ENCODE assay signal across 15 cellular contexts in the genomic region with DNA sequence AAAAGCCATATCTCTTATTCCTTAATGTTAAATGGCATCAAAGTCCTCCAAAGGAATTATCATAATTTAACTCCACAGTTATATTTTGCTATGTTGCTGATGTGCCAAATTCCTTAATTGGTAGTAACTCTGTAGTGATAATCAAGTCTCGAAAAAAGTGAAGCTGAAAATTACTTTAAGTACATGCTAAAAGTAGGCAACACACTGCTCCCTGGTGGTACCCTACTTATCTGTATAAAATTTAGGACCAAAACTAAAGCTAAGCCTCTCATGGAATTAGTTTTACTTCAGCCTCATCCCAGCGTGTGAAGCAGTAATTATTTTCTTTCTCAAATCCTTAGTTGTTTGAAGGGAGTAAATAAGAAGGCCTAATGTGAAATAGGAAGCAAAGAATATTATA.
DNase-seq lines count a peak whose midpoint lies in the region; ATAC-seq, FAIRE-seq and TF ChIP-seq lines count a peak whose summit lies in the region.
"Had no signal": no experiment of that assay in that cellular context is flagged by ENCODE, and none has a peak within 500 bp of the region (broad histone marks: within the 10 kb centered on the region; RNA-seq: fewer than 3 reads in every experiment).

No MANE protein-coding gene starts in this region.

- no peak for FAIRE-seq in HepG2 (lab: Jason Lieb, UNC)

- DNase-seq in HepG2 (ENCODE audit: low spot score) (no peak), astrocyte of the spinal cord (ENCODE audit: low read depth, low spot score) (peak; percentile 32), iris pigment epithelial cell (ENCODE audit: low read depth) (peak; percentile 25)
- no peak for DNase-seq in stimulated activated CD8-positive, alpha-beta memory T cell treated with anti-CD3 and anti-CD28 coated beads, Interleukin-4, amount 100 ng/mL, for 48 hours
- DNase-seq in CD8-positive, alpha-beta T cell = no peak
- no peak for DNase-seq in activated naive CD4-positive, alpha-beta T cell treated with anti-CD3 and anti-CD28 coated beads, Interleukin-2, amount 50 U/mL, for 72 hours (ENCODE audit: low spot score in 2 of 2)
- DNase-seq: cerebellar nuclear complex, islet precursor cell, NCI-H1417 treated with DMSO at 0.1 percent for 48 hours had no signal

- no TSS peak for BruUV-seq in HepG2 (replicated peaks; lab: Mats Ljungman, UMichigan)

- in situ Hi-C loops in HepG2 (cut with HindIII; ENCODE audit: extremely low pct_ligation_motif_present, low pct_unique_long_range_greater_than_20kb) (no loop called here), astrocyte of the spinal cord (cut with HindIII; ENCODE audit: low sequenced_read_pairs) (no loop called here)

- CTCF ChIA-PET in HepG2 (lab: Yijun Ruan, JAX; ENCODE audit: low intra/inter-chr PET ratio, low total read pairs) = interaction anchor here (0.9 kb wide), 1 partner anchor 84 kb away, joined by 3 read pairs; no protein-coding TSS in a partner anchor
- CTCF ChIA-PET in CD8-positive, alpha-beta T cell (lab: Charles Lee) = interaction anchor here (1.2 to 2.2 kb wide), 2 partner anchors 112 to 189 kb away, joined by 3 to 6 read pairs; a partner anchor contains a TSS

- H3K9me3 ChIP-seq in liver (ENCODE audit: control insufficient read depth in 4 of 4, low read length in 3 of 4) = peaks cover 0 to 5% (median 0%) of the 10 kb centered on the region in 4 donors
- H3K9me3 ChIP-seq in HepG2 (ENCODE audit: low read length) = no peaks in the 10 kb centered on the region
- no peaks in the 10 kb centered on the region for H3K9me3 ChIP-seq in CD8-positive, alpha-beta T cell (ENCODE audit: low read length)

- H3K9ac ChIP-seq in liver (ENCODE audit: low read depth in 1 of 2, low read length in 2 of 2) = no peak overlapping the region
- H3K9ac ChIP-seq in HepG2 (ENCODE audit: insufficient read depth, low read depth, low read length) = no peak overlapping the region

- TF ChIP-seq CTCF in liver (IDR thresholded peaks at IDR 0.05; ENCODE audit: low read depth, low read length, missing input control) = no peak
- no peak for TF ChIP-seq CTCF in HepG2 (CRISPR knock-in tag; IDR thresholded peaks at IDR 0.05)
- no peak for TF ChIP-seq CTCF in astrocyte of the spinal cord (IDR thresholded peaks at IDR 0.05; ENCODE audit: low read depth, low read length)
- no peak for TF ChIP-seq CTCF in CD8-positive, alpha-beta T cell (IDR thresholded peaks at IDR 0.05)

- no peaks in the 10 kb centered on the region for H3K27me3 Mint-ChIP-seq in CD8-positive, alpha-beta T cell (ENCODE audit: low read depth)
- H3K27me3 Mint-ChIP-seq: activated T-helper 17 cell treated with anti-CD3 and anti-CD28 coated beads, Interleukin-2, amount 50 U/mL, for 72 hours had no signal

- H3K27me3 ChIP-seq in liver (ENCODE audit: control insufficient read depth in 4 of 4, insufficient read depth in 4 of 4, low read length in 3 of 4) (no peaks in the 10 kb centered on the region), HepG2 (ENCODE audit: control insufficient read depth in 1 of 2, insufficient read depth in 2 of 2, low read length in 2 of 2) (no peaks in the 10 kb centered on the region)
- H3K27me3 ChIP-seq in CD8-positive, alpha-beta T cell (ENCODE audit: insufficient read depth, low read length) = no peaks in the 10 kb centered on the region
- H3K27me3 ChIP-seq: esophagus muscularis mucosa had no signal

- TF ChIP-seq EP300 in HepG2 (IDR thresholded peaks at IDR 0.05; ENCODE audit: low read depth in 2 of 2, low read length in 2 of 2) (no peak), HepG2 (CRISPR knock-in tag; IDR thresholded peaks at IDR 0.05; ENCODE audit: borderline replicate concordance) (no peak)

- ATAC-seq in HepG2 = no peak
- no peak for ATAC-seq in HG02981 (IDR thresholded peaks at IDR 0.05; ENCODE audit: unreplicated experiment)
- no peak for ATAC-seq in CD8-positive, alpha-beta T cell
- no peak for ATAC-seq in activated naive CD4-positive, alpha-beta T cell treated with anti-CD3 and anti-CD28 coated beads, Interleukin-2, amount 50 U/mL, for 72 hours
- ATAC-seq: activated CD4-positive, CD25-positive, alpha-beta regulatory T cell treated with anti-CD3 and anti-CD28 coated beads, Interleukin-2, amount 50 U/mL, for 24 hours; activated T-helper 17 cell treated with anti-CD3 and anti-CD28 coated beads, Interleukin-2, amount 50 U/mL, for 72 hours had no signal

- intact Hi-C loops in HepG2 (cut with micrococcal nuclease; ENCODE audit: unreplicated experiment) = loop anchor here (5.0 kb wide), 2 partner anchors 82 to 188 kb away; a partner anchor contains a TSS
- intact Hi-C loops in CD8-positive, alpha-beta T cell (cut with DNase I, micrococcal nuclease) = no loop called here

- H3K4me1 Mint-ChIP-seq in CD8-positive, alpha-beta T cell (ENCODE audit: low read depth) = no peaks in the 10 kb centered on the region
- H3K4me1 Mint-ChIP-seq: activated T-helper 17 cell treated with anti-CD3 and anti-CD28 coated beads, Interleukin-2, amount 50 U/mL, for 72 hours; neural crest cell had no signal

- H3K36me3 ChIP-seq in liver (ENCODE audit: control insufficient read depth in 4 of 4, insufficient read depth in 3 of 4, low read depth in 1 of 4, low read length in 3 of 4) (peaks cover 0 to 4% (median 0%) of the 10 kb centered on the region in 4 donors), HepG2 (replicated peaks in 1 of 2; ENCODE audit: control insufficient read depth in 1 of 2, insufficient read depth in 2 of 2, low read length in 2 of 2) (peaks cover 1 to 2% of the 10 kb centered on the region in 2 experiments; a peak in 2 of 5 replicates)
- no peaks in the 10 kb centered on the region for H3K36me3 ChIP-seq in CD8-positive, alpha-beta T cell (ENCODE audit: insufficient read depth, low read length)
- H3K36me3 ChIP-seq: esophagus muscularis mucosa had no signal

- no peak for TF ChIP-seq POLR2A in HepG2 (IDR thresholded peaks at IDR 0.05; ENCODE audit: insufficient read depth in 1 of 2, low read depth in 2 of 2, low read length in 2 of 2)

- no peaks in the 10 kb centered on the region for H4K20me1 ChIP-seq in HepG2 (ENCODE audit: insufficient read depth, low read length)

- POLR2A ChIA-PET in HepG2 (lab: Yijun Ruan, JAX) = no interaction called here
- POLR2A ChIA-PET in CD8-positive, alpha-beta T cell (lab: Charles Lee) = no interaction called here

- H3K36me3 Mint-ChIP-seq in CD8-positive, alpha-beta T cell = peaks cover 43% of the 10 kb centered on the region
- peaks cover 26 to 27% of the 10 kb centered on the region in 2 donors for H3K36me3 Mint-ChIP-seq in activated naive CD4-positive, alpha-beta T cell treated with anti-CD3 and anti-CD28 coated beads, Interleukin-2, amount 50 U/mL, for 72 hours

- no peak overlapping the region for H3K27ac ChIP-seq in liver (ENCODE audit: low read depth in 1 of 2, low read length in 2 of 2)
- no peak overlapping the region for H3K27ac ChIP-seq in HepG2 (ENCODE audit: extremely low read length, insufficient read depth, low read length)
- no peak overlapping the region for H3K27ac ChIP-seq in CD8-positive, alpha-beta T cell (ENCODE audit: low read depth, low read length)

- peaks cover 21% of the 10 kb centered on the region for H3K9me3 Mint-ChIP-seq in CD8-positive, alpha-beta T cell
- peaks cover 9 to 19% of the 10 kb centered on the region in 2 donors for H3K9me3 Mint-ChIP-seq in activated naive CD4-positive, alpha-beta T cell treated with anti-CD3 and anti-CD28 coated beads, Interleukin-2, amount 50 U/mL, for 72 hours

- peak; percentile 31 to 58 for TF ChIP-seq RAD21 in liver (IDR thresholded peaks at IDR 0.05)
- no peak for TF ChIP-seq RAD21 in HepG2 (CRISPR knock-in tag; IDR thresholded peaks at IDR 0.05)

- no peak overlapping the region for H3K27ac Mint-ChIP-seq in CD8-positive, alpha-beta T cell
- no peak overlapping the region for H3K27ac Mint-ChIP-seq in activated naive CD4-positive, alpha-beta T cell treated with anti-CD3 and anti-CD28 coated beads, Interleukin-2, amount 50 U/mL, for 72 hours
- H3K27ac Mint-ChIP-seq: activated T-helper 17 cell treated with anti-CD3 and anti-CD28 coated beads, Interleukin-2, amount 50 U/mL, for 72 hours had no signal

- no peaks in the 10 kb centered on the region for H3K4me1 ChIP-seq in liver (ENCODE audit: control insufficient read depth in 4 of 4, insufficient read depth in 4 of 4, low read length in 3 of 4)
- no peaks in the 10 kb centered on the region for H3K4me1 ChIP-seq in HepG2 (ENCODE audit: insufficient read depth, low read length)
- H3K4me1 ChIP-seq in CD8-positive, alpha-beta T cell (ENCODE audit: insufficient read depth, low read length) = no peaks in the 10 kb centered on the region

- no peak overlapping the region for H2AFZ ChIP-seq in HepG2 (ENCODE audit: low read length)

- H3K79me2 ChIP-seq in HepG2 (ENCODE audit: insufficient read depth, low read length) = no peaks in the 10 kb centered on the region

- no peak overlapping the region for H3K4me3 ChIP-seq in liver (ENCODE audit: low read depth in 1 of 3, low read length in 3 of 3)
- no peak overlapping the region for H3K4me3 ChIP-seq in HepG2 (replicated peaks in 1 of 3; ENCODE audit: insufficient read depth in 1 of 3, low read depth in 2 of 3, low read length in 3 of 3)
- no peak overlapping the region for H3K4me3 ChIP-seq in astrocyte of the spinal cord (ENCODE audit: low read depth, low read length)
- no peak overlapping the region for H3K4me3 ChIP-seq in CD8-positive, alpha-beta T cell (ENCODE audit: low read depth, low read length)
- H3K4me3 ChIP-seq: esophagus muscularis mucosa had no signal

- no peak overlapping the region for H3K4me3 Mint-ChIP-seq in CD8-positive, alpha-beta T cell
- H3K4me3 Mint-ChIP-seq: activated T-helper 17 cell treated with anti-CD3 and anti-CD28 coated beads, Interleukin-2, amount 50 U/mL, for 72 hours; neural crest cell had no signal

- H3K4me2 ChIP-seq in HepG2 (ENCODE audit: low read depth, low read length) = no peak overlapping the region

- WGBS in liver = 87% methylated on average over 2 of the region's 2 CpGs
- 97% methylated on average over 2 of the region's 2 CpGs for WGBS in HepG2 (ENCODE audit: low lambda C conversion rate)

TF ChIP-seq in liver, 16 proteins besides CTCF, POLR2A, EP300 and RAD21 (continues in another document):
- TF ChIP-seq EGR1 (IDR thresholded peaks at IDR 0.05; ENCODE audit: low read depth in 2 of 2) (no peak), JUND (IDR thresholded peaks at IDR 0.05) (no peak), GABPA (IDR thresholded peaks at IDR 0.05 in 1 of 2, conservative IDR thresholded peaks at IDR 0.05 in 1 of 2) (no peak)
- TF ChIP-seq, protein P1, sequence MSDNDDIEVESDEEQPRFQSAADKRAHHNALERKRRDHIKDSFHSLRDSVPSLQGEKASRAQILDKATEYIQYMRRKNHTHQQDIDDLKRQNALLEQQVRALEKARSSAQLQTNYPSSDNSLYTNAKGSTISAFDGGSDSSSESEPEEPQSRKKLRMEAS (IDR thresholded peaks at IDR 0.05) = no peak

TF ChIP-seq in HepG2, 621 proteins besides CTCF, POLR2A, EP300 and RAD21 (continues in another document):
- no peak for TF ChIP-seq ZNF781 (CRISPR knock-in tag; IDR thresholded peaks at IDR 0.05; ENCODE audit: borderline replicate concordance, not compliant biosample characterization)

Comparison
In these comparisons a context has a peak if more than half of its experiments do, and no peak if none do; other contexts are left out.
1. DNase-seq: peak in astrocyte of the spinal cord (single experiment) and iris pigment epithelial cell (single experiment); none in HepG2 (single experiment), stimulated activated CD8-positive, alpha-beta memory T cell treated with anti-CD3 and anti-CD28 coated beads, Interleukin-4, amount 100 ng/mL, for 48 hours (single experiment), CD8-positive, alpha-beta T cell (0 of 7) and activated naive CD4-positive, alpha-beta T cell treated with anti-CD3 and anti-CD28 coated beads, Interleukin-2, amount 50 U/mL, for 72 hours (0 of 2).